In the genomic region with DNA sequence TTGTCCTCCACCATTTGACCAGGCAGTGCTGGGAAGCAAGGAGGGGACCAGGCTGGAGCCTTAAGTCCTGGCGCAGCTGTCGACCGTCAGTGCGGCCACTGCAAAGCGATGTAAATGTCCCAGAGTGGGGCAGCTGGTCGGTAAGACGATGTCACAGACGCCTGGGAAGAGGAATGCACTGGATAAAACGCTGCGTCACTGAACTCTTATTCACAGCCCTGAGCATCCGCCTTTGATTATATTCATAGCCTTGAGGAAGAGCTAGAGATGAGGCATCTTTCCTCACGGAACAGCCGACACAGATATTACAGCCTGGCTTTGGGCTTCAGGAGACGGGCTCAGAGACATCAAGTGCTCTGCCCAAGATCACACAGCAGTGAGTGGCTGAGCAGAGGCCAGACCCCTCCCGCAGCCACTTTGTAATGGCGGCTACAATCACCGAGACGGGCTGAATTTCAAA, we compare ENCODE assay signal across 8 cellular contexts. TPM values are rescaled to one million over a fixed set of nuclear protein-coding genes. Genes with fewer than 3 reads are reported as not detected.
DNase-seq lines count a peak whose midpoint lies in the region; ATAC-seq and TF ChIP-seq lines count a peak whose summit lies in the region.

No MANE protein-coding gene starts in this region.

- H2BK5ac ChIP-seq in trophoblast cell (ENCODE audit: low read depth, low read length, poor library complexity): no peak overlapping the region

- peak; percentile 65 for DNase-seq in EH (ENCODE audit: low read depth)
- no peak for DNase-seq in OCI-LY7 (ENCODE audit: low spot score)
- DNase-seq in esophagus squamous epithelium (lab: John Stamatoyannopoulos, UW): no peak
- DNase-seq in trophoblast cell: peak; percentile 65 to 69
- DNase-seq in nucleus accumbens (lab: John Stamatoyannopoulos, UW): no peak
- DNase-seq in GM10266 (ENCODE audit: extremely low spot score): no peak

- peak overlapping the region; percentile 89 for H3K23ac ChIP-seq in trophoblast cell (ENCODE audit: low read length)

- H3K4me2 ChIP-seq in OCI-LY7 (ENCODE audit: low read length) (peak overlapping the region; percentile 71; the same call in 1 of the 2 replicates), trophoblast cell (ENCODE audit: low read length) (peak overlapping the region; percentile 93)

- H3K14ac ChIP-seq in trophoblast cell (ENCODE audit: low read length): no peak overlapping the region

- H3K18ac ChIP-seq in trophoblast cell (ENCODE audit: low read length): no peak overlapping the region

- H3K9me3 ChIP-seq in OCI-LY7 (ENCODE audit: low read length): no peaks in the 10 kb centered on the region
- H3K9me3 ChIP-seq in esophagus squamous epithelium: no peaks in the 10 kb centered on the region
- H3K9me3 ChIP-seq in trophoblast cell (ENCODE audit: insufficient read depth, low read depth, low read length): no peaks in the 10 kb centered on the region

- H2AK5ac ChIP-seq in trophoblast cell (ENCODE audit: low read length): no peak overlapping the region

- no peak overlapping the region for H4K91ac ChIP-seq in trophoblast cell (ENCODE audit: low read depth, low read length)

- intact Hi-C loops in OCI-LY7 (cut with micrococcal nuclease; ENCODE audit: unreplicated experiment): loop anchor here (10.0 kb wide), 1 partner anchor 121 kb away; no protein-coding TSS in a partner anchor
- intact Hi-C loops in esophagus squamous epithelium (cut with DNase I): no loop called here

- ATAC-seq in GM21576 (IDR thresholded peaks at IDR 0.05; ENCODE audit: unreplicated experiment): no peak
- no peak for ATAC-seq in HG03039 (IDR thresholded peaks at IDR 0.05; ENCODE audit: unreplicated experiment)

- POLR2A ChIA-PET in OCI-LY7 (lab: Charles Lee): interaction anchor here (0.7 to 1.7 kb wide), 2 partner anchors 17 to 174 kb away, joined by 3 to 6 read pairs; a partner anchor contains a TSS

- H4K8ac ChIP-seq in trophoblast cell (ENCODE audit: low read depth, low read length): no peak overlapping the region

- H3K4me3 ChIP-seq in OCI-LY7 (ENCODE audit: low read depth, low read length, poor library complexity, severe bottlenecking) (no peak overlapping the region), esophagus squamous epithelium (peak overlapping the region; percentile 30 to 67 (median 47)), trophoblast cell (ENCODE audit: low read depth, low read length) (no peak overlapping the region)

- H3K4ac ChIP-seq in trophoblast cell (ENCODE audit: low read depth, low read length): no peak overlapping the region

- H3K27ac ChIP-seq in OCI-LY7 (ENCODE audit: low read depth, low read length, poor library complexity, severe bottlenecking): no peak overlapping the region
- H3K27ac ChIP-seq in esophagus squamous epithelium: peak overlapping the region in 3 of 4 donors; percentile 78 to 81 (median 79)
- H3K27ac ChIP-seq in trophoblast cell (ENCODE audit: low read depth, low read length): no peak overlapping the region

- H4K12ac ChIP-seq in trophoblast cell (ENCODE audit: low read depth, low read length): no peak overlapping the region

- TF ChIP-seq CTCF in OCI-LY7 (conservative IDR thresholded peaks at IDR 0.05; ENCODE audit: low read length) (no peak), esophagus squamous epithelium (IDR thresholded peaks at IDR 0.05) (no peak), GM10266 (IDR thresholded peaks at IDR 0.05; ENCODE audit: control insufficient read depth, insufficient read depth, low read depth, missing control alignments) (no peak)

- H2BK120ac ChIP-seq in trophoblast cell (ENCODE audit: insufficient read depth, low read length, poor library complexity): no peak overlapping the region

- 52 to 72% methylated on average over 8 to 17 of the region's 18 CpGs for WGBS in esophagus squamous epithelium, 2 donors
- no CpG with 5 or more reads among the region's 18 CpGs for WGBS in trophoblast cell (ENCODE audit: extremely low coverage, insufficient coverage, insufficient read length)

- no peaks in the 10 kb centered on the region for H3K79me2 ChIP-seq in OCI-LY7 (ENCODE audit: insufficient read depth, low read depth, low read length)
- no peaks in the 10 kb centered on the region for H3K79me2 ChIP-seq in trophoblast cell (ENCODE audit: control insufficient read depth, insufficient read depth, low read length, poor library complexity)

- CTCF ChIA-PET in OCI-LY7 (lab: Charles Lee; ENCODE audit: unreplicated experiment): no interaction called here

- H2BK12ac ChIP-seq in trophoblast cell (ENCODE audit: low read length): no peak overlapping the region

- H3K9ac ChIP-seq in trophoblast cell (ENCODE audit: low read length): no peak overlapping the region

- no peaks in the 10 kb centered on the region for H4K20me1 ChIP-seq in OCI-LY7 (ENCODE audit: insufficient read depth, low read length)

- no peaks in the 10 kb centered on the region for H3K79me1 ChIP-seq in trophoblast cell (ENCODE audit: low read length)

- no peaks in the 10 kb centered on the region for H3K9me2 ChIP-seq in OCI-LY7 (ENCODE audit: insufficient read depth, low read length)

- H2AFZ ChIP-seq in OCI-LY7 (ENCODE audit: low read length) (peak overlapping the region; percentile 57; the same call in 1 of the 2 replicates), trophoblast cell (ENCODE audit: insufficient read depth, low read length, poor library complexity) (peak overlapping the region; percentile 43)

- TF ChIP-seq POLR2A in esophagus squamous epithelium (IDR thresholded peaks at IDR 0.05): no peak

- H3K36me3 ChIP-seq in OCI-LY7 (ENCODE audit: insufficient read depth, low read length): no peaks in the 10 kb centered on the region
- H3K36me3 ChIP-seq in esophagus squamous epithelium: no peaks in the 10 kb centered on the region
- H3K36me3 ChIP-seq in trophoblast cell (ENCODE audit: control insufficient read depth in 1 of 2, insufficient read depth in 2 of 2, low read length in 2 of 2): no peaks in the 10 kb centered on the region

- peaks cover 0 to 32% (median 0%) of the 10 kb centered on the region in 4 donors for H3K27me3 ChIP-seq in esophagus squamous epithelium
- H3K27me3 ChIP-seq in trophoblast cell (ENCODE audit: insufficient read depth, low read length): no peaks in the 10 kb centered on the region

- BruUV-seq in OCI-LY7 (replicated peaks; lab: Mats Ljungman, UMichigan): no TSS peak

- H3K4me1 ChIP-seq in OCI-LY7 (ENCODE audit: insufficient read depth, low read length, poor library complexity, severe bottlenecking): peaks cover 3% of the 10 kb centered on the region
- H3K4me1 ChIP-seq in esophagus squamous epithelium: peaks cover 0 to 17% (median 0%) of the 10 kb centered on the region in 3 donors
- H3K4me1 ChIP-seq in trophoblast cell (ENCODE audit: control insufficient read depth in 1 of 2, insufficient read depth in 2 of 2, low read length in 2 of 2): peaks cover 6% of the 10 kb centered on the region in 2 experiments

RNA-seq across cellular contexts. Expression of a gene that starts 17.6 kb away (rescaled TPM):
- total RNA-seq in OCI-LY7 (2014; rRNA removed; shearing (Covaris generic)): 18.4 and 19.4 TPM in 2 replicates
- 36.2 and 39.0 TPM in 2 replicates for total RNA-seq in OCI-LY7 (2022)
- 10 to 100 TPM; 12.9 to 29.4 (median 18.9) TPM for total RNA-seq in esophagus squamous epithelium
- 9.9 and 11.1 TPM in 2 replicates for polyA plus RNA-seq in trophoblast cell (2013)

Comparison
In these comparisons a context has a peak if more than half of its experiments do, and no peak if none do; other contexts are left out.
1. DNase-seq: peak in EH (single experiment) and trophoblast cell (2 of 2); none in OCI-LY7 (single experiment), esophagus squamous epithelium (single experiment), nucleus accumbens (0 of 56) and GM10266 (single experiment).
2. H3K27ac ChIP-seq: peak in esophagus squamous epithelium (3 of 4); none in OCI-LY7 (single experiment) and trophoblast cell (single experiment).
3. H3K4me3 ChIP-seq: peak in esophagus squamous epithelium (4 of 4); none in OCI-LY7 (single experiment) and trophoblast cell (single experiment).